In the genomic region with DNA sequence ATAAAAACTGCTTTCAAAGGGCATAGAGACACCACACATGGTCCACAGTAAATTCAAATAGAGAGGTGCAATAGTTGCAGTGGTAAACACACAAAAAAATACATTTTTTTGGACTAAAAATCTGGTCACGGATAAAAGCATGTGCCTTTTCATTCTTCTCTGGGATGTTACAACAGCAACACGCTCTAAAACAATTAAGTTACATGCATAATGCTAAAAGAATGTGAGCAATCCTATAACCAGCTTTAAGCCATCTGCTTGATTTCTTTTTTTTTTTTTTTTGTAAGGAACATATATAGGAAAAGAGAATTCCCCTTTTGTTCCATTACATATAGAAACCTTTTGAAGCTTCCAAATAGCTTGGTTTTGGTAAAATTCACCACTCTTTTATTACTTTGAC, we compare ENCODE assay signal across 23 cellular contexts. TPM values are rescaled to one million over a fixed set of nuclear protein-coding genes. Genes with fewer than 3 reads are reported as not detected.
DNase-seq lines count a peak whose midpoint lies in the region; ATAC-seq and TF ChIP-seq lines count a peak whose summit lies in the region.
"Had no signal": no experiment of that assay in that cellular context is flagged by ENCODE, and none has a peak within 500 bp of the region (broad histone marks: within the 10 kb centered on the region; RNA-seq: fewer than 3 reads in every experiment).

No MANE protein-coding gene starts in this region.

- H3K9me3 ChIP-seq in breast epithelium (no peaks in the 10 kb centered on the region), smooth muscle cell (replicated peaks; ENCODE audit: low read depth) (no peaks in the 10 kb centered on the region), sigmoid colon (no peaks in the 10 kb centered on the region)
- H3K9me3 ChIP-seq: upper lobe of left lung had no signal

- H3K9me2 ChIP-seq in GM23338 (ENCODE audit: insufficient read depth), result no peaks in the 10 kb centered on the region

- H3K27me3 Mint-ChIP-seq in MCF 10A (ENCODE audit: insufficient read depth, unreplicated experiment) (no peaks in the 10 kb centered on the region), GM23338 (ENCODE audit: insufficient read depth, low read depth, poor library complexity) (peaks cover under 1% of the 10 kb centered on the region)

- WGBS in smooth muscle cell (ENCODE audit: low lambda C conversion rate), result 25% methylated on average over 2 of the region's 2 CpGs
- WGBS in sigmoid colon, 2 donors, result 81 to 83% methylated on average over 2 of the region's 2 CpGs

- no peak overlapping the region for H3K27ac ChIP-seq in breast epithelium
- peak overlapping the region; percentile 71 for H3K27ac ChIP-seq in smooth muscle cell (ENCODE audit: low read depth)
- no peak overlapping the region for H3K27ac ChIP-seq in GM23338 (ENCODE audit: low read depth)
- H3K27ac ChIP-seq in sigmoid colon, result no peak overlapping the region
- H3K27ac ChIP-seq: 22Rv1, cardiac muscle cell, dorsolateral prefrontal cortex, HL-60, SK-N-MC, upper lobe of left lung had no signal

- H3K27me3 ChIP-seq in breast epithelium, result no peaks in the 10 kb centered on the region
- no peaks in the 10 kb centered on the region for H3K27me3 ChIP-seq in smooth muscle cell (ENCODE audit: low read depth)
- peaks cover 4% of the 10 kb centered on the region; the same call in 1 of the 2 replicates for H3K27me3 ChIP-seq in GM23338 (ENCODE audit: insufficient read depth)
- no peaks in the 10 kb centered on the region for H3K27me3 ChIP-seq in sigmoid colon
- H3K27me3 ChIP-seq: cardiac muscle cell, upper lobe of left lung had no signal

- H3K79me2 ChIP-seq in smooth muscle cell (ENCODE audit: low read depth), result no peaks in the 10 kb centered on the region
- no peaks in the 10 kb centered on the region for H3K79me2 ChIP-seq in GM23338 (replicated peaks; ENCODE audit: insufficient read depth)

- H3K36me3 ChIP-seq in breast epithelium (no peaks in the 10 kb centered on the region), smooth muscle cell (ENCODE audit: low read depth) (peaks cover 4% of the 10 kb centered on the region), GM23338 (ENCODE audit: insufficient read depth) (no peaks in the 10 kb centered on the region), sigmoid colon (peaks cover 0 to 14% (median 0%) of the 10 kb centered on the region in 4 donors)
- H3K36me3 ChIP-seq: upper lobe of left lung had no signal

- H3F3A ChIP-seq in smooth muscle cell (ENCODE audit: low read depth) (peaks cover 3% of the 10 kb centered on the region), GM23338 (replicated peaks; ENCODE audit: low read depth) (no peaks in the 10 kb centered on the region)

- CTCF ChIA-PET in MCF 10A (lab: Yijun Ruan, JAX), result interaction anchor here (0.6 to 1.4 kb wide), 2 partner anchors 46 to 607 kb away, joined by 3 to 4 read pairs; no protein-coding TSS in a partner anchor

- intact Hi-C loops in MCF 10A (cut with micrococcal nuclease), result loop anchor here (5.0 kb wide), 1 partner anchor 135 kb away; no protein-coding TSS in a partner anchor
- intact Hi-C loops in breast epithelium (cut with DNase I; ENCODE audit: low total_unique reads), result no loop called here
- intact Hi-C loops in sigmoid colon (cut with DNase I), result no loop called here

- H3K4me2 ChIP-seq in smooth muscle cell, result peak overlapping the region; percentile 21
- no peak overlapping the region for H3K4me2 ChIP-seq in GM23338

- H4K20me1 ChIP-seq in smooth muscle cell (ENCODE audit: low read depth) (no peaks in the 10 kb centered on the region), GM23338 (replicated peaks; ENCODE audit: insufficient read depth) (no peaks in the 10 kb centered on the region)

- peaks cover 12% of the 10 kb centered on the region for H3K36me3 Mint-ChIP-seq in MCF 10A (ENCODE audit: insufficient read depth, unreplicated experiment)
- H3K36me3 Mint-ChIP-seq in GM23338 (ENCODE audit: low read depth), result no peaks in the 10 kb centered on the region

- no peak for TF ChIP-seq POLR2A in breast epithelium (IDR thresholded peaks at IDR 0.05)
- no peak for TF ChIP-seq POLR2A in sigmoid colon (IDR thresholded peaks at IDR 0.05)

- no TSS peak for BruUV-seq in MCF 10A (replicated peaks; lab: Mats Ljungman, UMichigan)

- H3K4me1 ChIP-seq in breast epithelium (no peaks in the 10 kb centered on the region), smooth muscle cell (ENCODE audit: low read depth) (peaks cover 5% of the 10 kb centered on the region), GM23338 (ENCODE audit: insufficient read depth) (peaks cover 14% of the 10 kb centered on the region), sigmoid colon (peaks cover 0 to 9% (median 0%) of the 10 kb centered on the region in 4 donors)
- H3K4me1 ChIP-seq: upper lobe of left lung had no signal

- H3K4me1 Mint-ChIP-seq in MCF 10A (ENCODE audit: insufficient read depth, unreplicated experiment) (peaks cover 12% of the 10 kb centered on the region), GM23338 (peaks cover 11% of the 10 kb centered on the region)

- DNase-seq in MCF 10A (ENCODE audit: unreplicated experiment) (peak; percentile 28), breast epithelium (ENCODE audit: low spot score in 2 of 2) (no peak), amniotic epithelial cell (ENCODE audit: low read depth) (peak; percentile 61), fibroblast of villous mesenchyme (ENCODE audit: low read depth) (peak; percentile 49), smooth muscle cell (lab: John Stamatoyannopoulos, UW; ENCODE audit: unreplicated experiment) (no peak), GM23338 (ENCODE audit: low spot score) (no peak), putamen (ENCODE audit: low spot score) (no peak), sigmoid colon (no peak)
- DNase-seq: activated CD4-positive, alpha-beta T cell treated with anti-CD3 and anti-CD28 coated beads, Interleukin-2, amount 50 U/mL, for 4 hours; activated gamma-delta T cell; DND-41; dorsolateral prefrontal cortex; kidney glomerular epithelial cell; NCI-H510A treated with DMSO at 0.1 percent for 48 hours; retina; stimulated activated CD4-positive, alpha-beta T cell treated with anti-CD3 and anti-CD28 coated beads, Interleukin-15, amount 100 ng/mL, for 24 hours; upper lobe of left lung had no signal

- TF ChIP-seq CTCF in MCF 10A (IDR thresholded peaks at IDR 0.05; ENCODE audit: unreplicated experiment), result no peak
- no peak for TF ChIP-seq CTCF in breast epithelium (IDR thresholded peaks at IDR 0.05)
- no peak for TF ChIP-seq CTCF in fibroblast of villous mesenchyme (IDR thresholded peaks at IDR 0.05; ENCODE audit: insufficient read depth, low read depth, low read length)
- no peak for TF ChIP-seq CTCF in smooth muscle cell (IDR thresholded peaks at IDR 0.05; ENCODE audit: borderline replicate concordance, insufficient read depth, poor library complexity, severe bottlenecking)
- no peak for TF ChIP-seq CTCF in GM23338 (conservative IDR thresholded peaks at IDR 0.05; ENCODE audit: low read depth in 2 of 2)
- no peak for TF ChIP-seq CTCF in sigmoid colon (IDR thresholded peaks at IDR 0.05)

- peak overlapping the region; percentile 16 for H3K9ac ChIP-seq in smooth muscle cell (ENCODE audit: low read depth)

- H3K4me3 Mint-ChIP-seq in MCF 10A (ENCODE audit: unreplicated experiment), result no peak overlapping the region
- no peak overlapping the region for H3K4me3 Mint-ChIP-seq in GM23338
- H3K4me3 Mint-ChIP-seq: T-helper 2 cell treated with Interferon-gamma antibody and Interleukin-4, amounts not matched to agents 5 μg/mL and 100 μg/mL, for 36 hours had no signal

- H3K9me3 Mint-ChIP-seq in MCF 10A (ENCODE audit: unreplicated experiment) (no peaks in the 10 kb centered on the region), GM23338 (peaks cover under 1% of the 10 kb centered on the region; the same call in 1 of the 3 replicates)
- H3K9me3 Mint-ChIP-seq: T-helper 2 cell treated with Interferon-gamma antibody and Interleukin-4, amounts not matched to agents 5 μg/mL and 100 μg/mL, for 36 hours had no signal

- POLR2A ChIA-PET in MCF 10A (lab: Yijun Ruan, JAX), result no interaction called here

- ATAC-seq in GM23338, result no peak

- no peak for TF ChIP-seq EP300 in sigmoid colon (IDR thresholded peaks at IDR 0.05)

- H2AFZ ChIP-seq in smooth muscle cell (ENCODE audit: low read depth) (no peak overlapping the region), GM23338 (no peak overlapping the region)

- no peak overlapping the region for H3K27ac Mint-ChIP-seq in MCF 10A (ENCODE audit: low read depth, unreplicated experiment)
- H3K27ac Mint-ChIP-seq in GM23338, result no peak overlapping the region
- H3K27ac Mint-ChIP-seq: T-helper 2 cell treated with Interferon-gamma antibody and Interleukin-4, amounts not matched to agents 5 μg/mL and 100 μg/mL, for 36 hours had no signal

- H3K4me3 ChIP-seq in breast epithelium (no peak overlapping the region), fibroblast of villous mesenchyme (ENCODE audit: low read depth, low read length) (no peak overlapping the region), smooth muscle cell (no peak overlapping the region), GM23338 (no peak overlapping the region), sigmoid colon (no peak overlapping the region)
- H3K4me3 ChIP-seq: cardiac muscle cell, dorsolateral prefrontal cortex, lung, SK-N-MC, upper lobe of left lung had no signal

TF ChIP-seq in GM23338, 12 proteins besides CTCF, POLR2A, EP300 and RAD21 (continues in another document):
- TF ChIP-seq NANOG (IDR thresholded peaks at IDR 0.05; ENCODE audit: borderline replicate concordance) (no peak), ZNF331 (CRISPR knock-in tag; IDR thresholded peaks at IDR 0.05; ENCODE audit: low read depth) (no peak), EZH2 (IDR thresholded peaks at IDR 0.05; ENCODE audit: low read depth, unreplicated experiment) (no peak)

RNA-seq across cellular contexts. Expression of a gene that starts 20.0 kb away (rescaled TPM):
- total RNA-seq in MCF 10A (2022), result 9.5 and 14.5 TPM in 2 replicates
- total RNA-seq in breast epithelium, result 10 to 100 TPM in 2 of 3 donors, 1 to 10 TPM in 1; 7.0 to 54.7 (median 18.7) TPM
- 1,105 and 1,763 TPM in 2 replicates for total RNA-seq in fibroblast of villous mesenchyme
- 54.8 and 81.8 TPM in 2 replicates for total RNA-seq in smooth muscle cell
- polyA plus RNA-seq in smooth muscle cell, result 12.0 and 20.8 TPM in 2 replicates
- 2.2 and 4.0 TPM in 2 replicates for total RNA-seq in GM23338 (2014; rRNA removed; shearing (Covaris generic))
- polyA plus RNA-seq in GM23338 (2016; fragmentation: Nextera tagmentation; extraction: Ambion mirVana), result 0.53 and 0.82 TPM in 2 replicates
- 10 to 100 TPM in 2 of 4 donors, 1 to 10 TPM in 2; 3.9 to 11.9 (median 9.7) TPM for total RNA-seq in sigmoid colon
- 1 to 10 TPM in 1 of 3 donors, under 1 TPM in 2; under 0.01 to 2.0 (median 0.46) TPM for polyA plus RNA-seq in sigmoid colon

Comparison
In these comparisons a context has a peak if more than half of its experiments do, and no peak if none do; other contexts are left out.
1. DNase-seq: peak in MCF 10A (single experiment), amniotic epithelial cell (single experiment) and fibroblast of villous mesenchyme (single experiment); none in breast epithelium (0 of 2), smooth muscle cell (single experiment), GM23338 (single experiment), putamen (single experiment) and sigmoid colon (single experiment).
2. RNA of a gene that starts 20.0 kb away (total RNA-seq): 1,105 to 1,763 TPM in fibroblast of villous mesenchyme; 54.8 to 81.8 TPM in smooth muscle cell, 7.0 to 54.7 TPM in breast epithelium, 3.9 to 11.9 TPM in sigmoid colon, 9.5 to 14.5 TPM in MCF 10A and 2.2 to 4.0 TPM in GM23338; every median in the first group is over 10 times any median in the second.